Comparison of ENCODE assay signal across 24 cellular contexts in the genomic region with DNA sequence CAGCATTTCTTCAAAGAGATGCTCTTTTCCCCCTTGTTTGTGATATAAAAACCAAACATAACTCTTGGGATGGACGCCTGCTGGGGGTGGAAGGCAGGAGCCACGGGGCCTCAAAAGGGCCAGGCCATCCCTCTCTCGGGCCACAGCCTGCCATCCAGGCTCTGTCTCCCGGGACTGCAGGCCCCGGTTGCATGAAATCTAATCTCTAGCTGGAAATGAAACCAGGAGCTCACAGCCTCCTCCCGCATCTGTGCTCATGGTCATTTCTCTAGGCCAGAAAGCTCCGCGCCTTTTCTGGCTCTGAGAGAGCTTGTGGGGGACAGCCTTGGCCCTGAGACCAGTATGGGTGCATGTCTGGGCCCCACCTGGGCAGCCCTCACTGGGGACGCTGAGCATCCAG. TPM values are rescaled to one million over a fixed set of nuclear protein-coding genes. Genes with fewer than 3 reads are reported as not detected.
A peak's percentile ranks its signal among the peaks of the same experiment; 100 is the strongest.
DNase-seq lines count a peak whose midpoint lies in the region; ATAC-seq, FAIRE-seq and TF ChIP-seq lines count a peak whose summit lies in the region.
"Had no signal": no experiment of that assay in that cellular context is flagged by ENCODE, and none has a peak within 500 bp of the region (broad histone marks: within the 10 kb centered on the region; RNA-seq: fewer than 3 reads in every experiment).

No MANE protein-coding gene starts in this region.

- no peaks in the 10 kb centered on the region for H3K9me3 Mint-ChIP-seq in WTC11
- no peaks in the 10 kb centered on the region for H3K9me3 Mint-ChIP-seq in Calu3 (ENCODE audit: low read depth, unreplicated experiment)
- H3K9me3 Mint-ChIP-seq: endodermal cell; memory B cell; naive thymus-derived CD4-positive, alpha-beta T cell; stimulated activated memory B cell treated with anti-CD40 and anti-IgM and Interleukin-4, amounts not matched to agents 10 μg/mL and 1 μg/mL and 100 μg/mL, for 72 hours had no signal

- H3K9me3 ChIP-seq in HepG2 (ENCODE audit: low read length), result no peaks in the 10 kb centered on the region
- no peaks in the 10 kb centered on the region for H3K9me3 ChIP-seq in right lobe of liver
- no peaks in the 10 kb centered on the region for H3K9me3 ChIP-seq in skeletal muscle tissue (ENCODE audit: control insufficient read depth in 3 of 3, low read length in 3 of 3)
- H3K9me3 ChIP-seq: thyroid gland had no signal

- in situ Hi-C loops in HepG2 (cut with HindIII; ENCODE audit: extremely low pct_ligation_motif_present, low pct_unique_long_range_greater_than_20kb), result no loop called here

- H3K4me1 Mint-ChIP-seq in WTC11 (no peaks in the 10 kb centered on the region), Calu3 (ENCODE audit: low read depth, unreplicated experiment) (no peaks in the 10 kb centered on the region)
- H3K4me1 Mint-ChIP-seq: endodermal cell; memory B cell; naive thymus-derived CD4-positive, alpha-beta T cell; stimulated activated memory B cell treated with anti-CD40 and anti-IgM and Interleukin-4, amounts not matched to agents 10 μg/mL and 1 μg/mL and 100 μg/mL, for 72 hours had no signal

- TF ChIP-seq EP300 in HepG2 (IDR thresholded peaks at IDR 0.05; ENCODE audit: low read depth in 2 of 2, low read length in 2 of 2) (no peak), HepG2 (CRISPR knock-in tag; IDR thresholded peaks at IDR 0.05; ENCODE audit: borderline replicate concordance) (no peak)

- H3K36me3 Mint-ChIP-seq in WTC11 (no peaks in the 10 kb centered on the region; the same call in 1 of the 2 replicates), Calu3 (ENCODE audit: insufficient read depth, unreplicated experiment) (peaks cover 36% of the 10 kb centered on the region)

- TF ChIP-seq CTCF in HepG2 (CRISPR knock-in tag; IDR thresholded peaks at IDR 0.05) (no peak), right lobe of liver (IDR thresholded peaks at IDR 0.05) (no peak), WTC11 (IDR thresholded peaks at IDR 0.05) (no peak), Calu3 (IDR thresholded peaks at IDR 0.05; ENCODE audit: unreplicated experiment) (no peak)

- intact Hi-C loops in HepG2 (cut with micrococcal nuclease; ENCODE audit: unreplicated experiment) (no loop called here), right lobe of liver (cut with DNase I) (no loop called here), Calu3 (cut with micrococcal nuclease; ENCODE audit: unreplicated experiment) (no loop called here)

- POLR2A ChIA-PET in HepG2 (lab: Yijun Ruan, JAX) (no interaction called here), WTC11 (lab: Charles Lee) (no interaction called here)

- no peak for FAIRE-seq in HepG2 (lab: Jason Lieb, UNC)
- FAIRE-seq: GM18507, H54 had no signal

- no peak overlapping the region for H3K4me3 Mint-ChIP-seq in WTC11
- no peak overlapping the region for H3K4me3 Mint-ChIP-seq in Calu3 (ENCODE audit: low read depth, unreplicated experiment)
- H3K4me3 Mint-ChIP-seq: endodermal cell; memory B cell; naive thymus-derived CD4-positive, alpha-beta T cell; stimulated activated memory B cell treated with anti-CD40 and anti-IgM and Interleukin-4, amounts not matched to agents 10 μg/mL and 1 μg/mL and 100 μg/mL, for 72 hours had no signal

- H3K4me1 ChIP-seq in HepG2 (ENCODE audit: insufficient read depth, low read length) (no peaks in the 10 kb centered on the region), right lobe of liver (no peaks in the 10 kb centered on the region), skeletal muscle tissue (ENCODE audit: control insufficient read depth in 3 of 3, insufficient read depth in 3 of 3, low read length in 3 of 3) (peaks cover 35 to 41% (median 39%) of the 10 kb centered on the region in 3 donors)
- H3K4me1 ChIP-seq: parathyroid adenoma had no signal

- H3K4me3 ChIP-seq in HepG2 (replicated peaks in 1 of 3; ENCODE audit: insufficient read depth in 1 of 3, low read depth in 2 of 3, low read length in 3 of 3) (no peak overlapping the region), right lobe of liver (no peak overlapping the region), skeletal muscle tissue (ENCODE audit: low read length in 3 of 3) (no peak overlapping the region)
- H3K4me3 ChIP-seq: skin epidermis, thyroid gland had no signal

- H3K36me3 ChIP-seq in HepG2 (replicated peaks in 1 of 2; ENCODE audit: control insufficient read depth in 1 of 2, insufficient read depth in 2 of 2, low read length in 2 of 2) (peaks cover 8 to 9% of the 10 kb centered on the region in 2 experiments; a peak in 3 of 5 replicates), right lobe of liver (no peaks in the 10 kb centered on the region), skeletal muscle tissue (ENCODE audit: control insufficient read depth in 3 of 3, insufficient read depth in 3 of 3, low read length in 3 of 3) (peaks cover 4 to 7% (median 4%) of the 10 kb centered on the region in 3 donors)

- H4K20me1 ChIP-seq in HepG2 (ENCODE audit: insufficient read depth, low read length), result no peaks in the 10 kb centered on the region

- CTCF ChIA-PET in HepG2 (lab: Yijun Ruan, JAX; ENCODE audit: low intra/inter-chr PET ratio, low total read pairs), result no interaction called here
- CTCF ChIA-PET in WTC11 (lab: Charles Lee), result no interaction called here
- CTCF ChIA-PET in Calu3 (lab: Charles Lee), result interaction anchor here (0.6 kb wide), 1 partner anchor 651 kb away, joined by 3 read pairs; no protein-coding TSS in a partner anchor

- H3K27ac Mint-ChIP-seq in WTC11 (no peak overlapping the region), Calu3 (ENCODE audit: unreplicated experiment) (no peak overlapping the region)
- H3K27ac Mint-ChIP-seq: memory B cell; stimulated activated memory B cell treated with anti-CD40 and anti-IgM and Interleukin-4, amounts not matched to agents 10 μg/mL and 1 μg/mL and 100 μg/mL, for 72 hours had no signal

- no peak overlapping the region for H3K4me2 ChIP-seq in HepG2 (ENCODE audit: low read depth, low read length)

- no peak overlapping the region for H3K27ac ChIP-seq in HepG2 (ENCODE audit: extremely low read length, insufficient read depth, low read length)
- H3K27ac ChIP-seq in right lobe of liver, result no peak overlapping the region
- peak overlapping the region; percentile 85 for H3K27ac ChIP-seq in skeletal muscle tissue (ENCODE audit: low read depth, low read length)
- H3K27ac ChIP-seq: parathyroid adenoma, skin epidermis, thyroid gland had no signal

- H3K79me2 ChIP-seq in HepG2 (ENCODE audit: insufficient read depth, low read length), result no peaks in the 10 kb centered on the region
- H3K79me2 ChIP-seq: parathyroid adenoma had no signal

- no peaks in the 10 kb centered on the region for H3K27me3 ChIP-seq in HepG2 (ENCODE audit: control insufficient read depth in 1 of 2, insufficient read depth in 2 of 2, low read length in 2 of 2)
- no peaks in the 10 kb centered on the region for H3K27me3 ChIP-seq in right lobe of liver
- no peaks in the 10 kb centered on the region for H3K27me3 ChIP-seq in skeletal muscle tissue (ENCODE audit: control insufficient read depth in 3 of 3, insufficient read depth in 3 of 3, low read length in 3 of 3)
- H3K27me3 ChIP-seq: thyroid gland had no signal

- ATAC-seq in HepG2 (no peak), right lobe of liver (no peak), WTC11 (no peak), GM21723 (IDR thresholded peaks at IDR 0.05; ENCODE audit: unreplicated experiment) (no peak)
- ATAC-seq: left cardiac atrium; naive thymus-derived CD4-positive, alpha-beta T cell; SK-N-SH treated with all-trans-retinoic acid at 6 μM for 48 hours; stimulated activated memory B cell treated with anti-CD40 and anti-IgM and Interleukin-4, amounts not matched to agents 10 μg/mL and 1 μg/mL and 100 μg/mL, for 72 hours had no signal

- TF ChIP-seq POLR2A in HepG2 (IDR thresholded peaks at IDR 0.05; ENCODE audit: insufficient read depth in 1 of 2, low read depth in 2 of 2, low read length in 2 of 2) (no peak), right lobe of liver (IDR thresholded peaks at IDR 0.05) (no peak)

- DNase-seq in HepG2 (ENCODE audit: low spot score) (no peak), right lobe of liver (no peak), myocyte (ENCODE audit: low read depth) (peak; percentile 74), WTC11 (ENCODE audit: low spot score) (no peak), Calu3 (no peak), SIG-M5 (lab: John Stamatoyannopoulos, UW) (no peak)
- DNase-seq: activated CD8-positive, alpha-beta memory T cell treated with anti-CD3 and anti-CD28 coated beads, Interleukin-2, amount 50 U/mL, for 48 hours; cortex of kidney; endodermal cell; left cardiac atrium; naive thymus-derived CD4-positive, alpha-beta T cell; NCI-H1105 treated with DMSO at 0.1 percent for 48 hours; NCI-H510A; stimulated activated CD4-positive, alpha-beta T cell treated with anti-CD3 and anti-CD28 coated beads, Interleukin-2, amount 100 ng/mL, for 24 hours; thyroid gland had no signal

- 96% methylated on average over 9 of the region's 9 CpGs for WGBS in HepG2 (ENCODE audit: low lambda C conversion rate)
- no CpG with 5 or more reads among the region's 9 CpGs for WGBS in right lobe of liver (ENCODE audit: insufficient coverage, low coverage, low lambda C conversion rate, missing lambda C conversion rate)

- no peak overlapping the region for H2AFZ ChIP-seq in HepG2 (ENCODE audit: low read length)
- H2AFZ ChIP-seq: parathyroid adenoma had no signal

- no peaks in the 10 kb centered on the region for H3K27me3 Mint-ChIP-seq in WTC11 (ENCODE audit: low read depth)
- no peaks in the 10 kb centered on the region for H3K27me3 Mint-ChIP-seq in Calu3 (ENCODE audit: unreplicated experiment)
- H3K27me3 Mint-ChIP-seq: memory B cell; naive thymus-derived CD4-positive, alpha-beta T cell; stimulated activated memory B cell treated with anti-CD40 and anti-IgM and Interleukin-4, amounts not matched to agents 10 μg/mL and 1 μg/mL and 100 μg/mL, for 72 hours had no signal

- TF ChIP-seq RAD21 in HepG2 (CRISPR knock-in tag; IDR thresholded peaks at IDR 0.05), result no peak

- H3K9ac ChIP-seq in HepG2 (ENCODE audit: insufficient read depth, low read depth, low read length) (no peak overlapping the region), skeletal muscle tissue (ENCODE audit: low read depth in 1 of 3, low read length in 3 of 3) (peak overlapping the region in 2 of 3 donors; percentile 10 to 75)
- H3K9ac ChIP-seq: parathyroid adenoma had no signal

- BruUV-seq in HepG2 (replicated peaks; lab: Mats Ljungman, UMichigan) (no TSS peak), Calu3 (replicated peaks; lab: Mats Ljungman, UMichigan) (no TSS peak)

RNA-seq across cellular contexts. Expression of a gene that starts 29.7 kb away (rescaled TPM):
- total RNA-seq in HepG2 (2016; rRNA removed; fragmentation: Illumina TruSeq; extraction: Trizol) (24.2 and 24.6 TPM in 2 replicates), right lobe of liver (10 to 100 TPM; 13.4 to 27.8 (median 15.6) TPM), myocyte (14.8 and 18.0 TPM in 2 replicates), skeletal muscle tissue (12.5 TPM), WTC11 (2021) (15.0 to 23.1 TPM (median 19.6 TPM) in 3 replicates), Calu3 (2022) (25.5 and 27.9 TPM in 2 replicates)
- 5.9 and 6.6 TPM in 2 replicates for total RNA-seq in HepG2 (2016; cell fraction: cytosol; rRNA removed; fragmentation: Illumina TruSeq; extraction: Trizol; ENCODE audit: low read depth)
- total RNA-seq in HepG2 (2016; cell fraction: insoluble cytoplasmic fraction; rRNA removed; fragmentation: Illumina TruSeq; extraction: Trizol), result 24.5 and 25.5 TPM in 2 replicates
- 14.7 and 15.5 TPM in 2 replicates for total RNA-seq in HepG2 (2016; cell fraction: membrane; rRNA removed; fragmentation: Illumina TruSeq; extraction: Trizol)
- total RNA-seq in HepG2 (2016; cell fraction: nucleus; rRNA removed; fragmentation: Illumina TruSeq; extraction: Trizol), result 12.8 and 13.9 TPM in 2 replicates
- polyA plus RNA-seq in HepG2 (2011; rRNA removed), result 11.1 and 17.7 TPM in 2 replicates
- 14.2 and 21.6 TPM in 2 replicates for polyA plus RNA-seq in HepG2 (2011; cell fraction: cytosol; rRNA removed)
- polyA plus RNA-seq in HepG2 (2011; cell fraction: nucleus; rRNA removed), result 31.7 and 32.3 TPM in 2 replicates
- 10.1 and 14.6 TPM in 2 replicates for polyA plus RNA-seq in HepG2 (2012)
- 8.4 and 9.7 TPM in 2 replicates for polyA plus RNA-seq in HepG2 (2016; cell fraction: cytosol; fragmentation: Illumina TruSeq; extraction: Trizol; ENCODE audit: low read depth)
- polyA plus RNA-seq in HepG2 (2016; cell fraction: insoluble cytoplasmic fraction; fragmentation: Illumina TruSeq; extraction: Trizol; ENCODE audit: low read depth), result 42.4 and 45.1 TPM in 2 replicates
- polyA plus RNA-seq in HepG2 (2016; cell fraction: membrane; fragmentation: Illumina TruSeq; extraction: Trizol; ENCODE audit: low read depth), result 14.8 and 17.6 TPM in 2 replicates
- polyA plus RNA-seq in HepG2 (2016; cell fraction: nucleus; fragmentation: Illumina TruSeq; extraction: Trizol; ENCODE audit: insufficient read depth, low read depth), result 34.7 and 37.8 TPM in 2 replicates
- polyA minus RNA-seq in HepG2 (2011; rRNA and poly(A)+ RNA removed; ENCODE audit: low replicate concordance), result 6.7 and 18.8 TPM in 2 replicates
- polyA minus RNA-seq in HepG2 (2011; cell fraction: cytosol; rRNA and poly(A)+ RNA removed), result 8.2 and 11.1 TPM in 2 replicates
- polyA minus RNA-seq in HepG2 (2011; cell fraction: nucleus; rRNA and poly(A)+ RNA removed), result 20.0 and 22.4 TPM in 2 replicates
- polyA plus RNA-seq in myocyte (2012), result 31.3 TPM
